Comparison of ENCODE assay signal across 14 cellular contexts in genomic region chr14:93354873-93355272, GRCh38. TPM values are rescaled to one million over a fixed set of nuclear protein-coding genes. Genes with fewer than 3 reads are reported as not detected.
"Had no signal": no experiment of that assay in that cellular context is flagged by ENCODE, and none has a peak within 500 bp of the region (broad histone marks: within the 10 kb centered on the region; RNA-seq: fewer than 3 reads in every experiment).

No MANE protein-coding gene starts in this region.

RNA-seq across cellular contexts. Expression of gene COX8C, which starts 7.9 kb away (rescaled TPM):
- total RNA-seq: activated CD4-positive, alpha-beta memory T cell treated with anti-CD3 and anti-CD28 coated beads, Interleukin-2, amount 10 ng/mL, durations not matched to agents 7 days and 5 days; activated CD4-positive, alpha-beta T cell treated with anti-CD3 and anti-CD28 coated beads for 36 hours; activated CD4-positive, alpha-beta T cell treated with anti-CD3 and anti-CD28 coated beads, Interleukin-2, amount 10 ng/mL, durations not matched to agents 7 days and 5 days; activated CD8-positive, alpha-beta memory T cell treated with anti-CD3 and anti-CD28 coated beads, Interleukin-2, amount 10 ng/mL, durations not matched to agents 7 days and 5 days; activated CD8-positive, alpha-beta T cell treated with anti-CD3 and anti-CD28 coated beads, Interleukin-2, amount 10 ng/mL, durations not matched to agents 7 days and 5 days; activated naive CD8-positive, alpha-beta T cell treated with anti-CD3 and anti-CD28 coated beads, Interleukin-2, amount 10 ng/mL, durations not matched to agents 7 days and 5 days; activated T-helper 2 cell treated with anti-CD3 and anti-CD28 coated beads, Interferon-gamma antibody, Interleukin-2, Interleukin-4, amounts not matched to agents 10 μg/mL and 5 μg/mL and 100 μg/mL, durations not matched to agents 14 hours and 24 hours and 36 hours; ascending aorta; bronchial epithelial cell; cardiac muscle cell; chondrocyte; colonic mucosa; WTC11 had no signal
- polyA plus RNA-seq: adipose tissue had no signal
